13 cellular contexts compared by ENCODE assay signal in the genomic region with DNA sequence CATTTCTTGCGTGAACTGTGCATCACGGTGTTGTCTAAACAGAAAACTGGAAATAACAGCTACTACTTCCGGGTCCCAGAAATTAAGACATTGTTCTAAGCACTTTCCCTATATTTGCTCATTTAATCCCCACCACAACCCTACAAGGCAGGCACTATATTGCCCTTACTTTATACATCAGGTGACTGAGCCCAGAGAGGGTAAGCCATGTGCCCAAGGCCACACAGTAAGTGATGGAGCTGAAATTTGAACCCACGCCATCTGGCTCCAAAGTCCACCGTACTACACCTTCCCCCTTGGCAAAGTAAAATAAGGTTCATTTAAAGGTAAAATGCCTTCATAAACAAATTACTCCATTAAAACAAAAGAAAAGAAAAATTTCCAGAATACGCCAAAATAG. TPM values are rescaled to one million over a fixed set of nuclear protein-coding genes. Genes with fewer than 3 reads are reported as not detected.
DNase-seq lines count a peak whose midpoint lies in the region; ATAC-seq and TF ChIP-seq lines count a peak whose summit lies in the region.
"Had no signal": no experiment of that assay in that cellular context is flagged by ENCODE, and none has a peak within 500 bp of the region (broad histone marks: within the 10 kb centered on the region; RNA-seq: fewer than 3 reads in every experiment).

No MANE protein-coding gene starts in this region.

- no peak for ATAC-seq in activated T-cell treated with anti-CD3 and anti-CD28 coated beads, Interleukin-2, amount 50 U/mL, for 72 hours (replicated peaks in 1 of 2)
- no peak for ATAC-seq in activated T-cell treated with anti-CD3 and anti-CD28 coated beads, Interleukin-2, amount 50 U/mL, for 4 hours
- no peak for ATAC-seq in CD8-positive, alpha-beta T cell
- ATAC-seq in activated naive CD8-positive, alpha-beta T cell treated with anti-CD3 and anti-CD28 coated beads, Interleukin-2, amount 10 ng/mL, durations not matched to agents 7 days and 5 days (ENCODE audit: low read depth): no peak
- ATAC-seq in stimulated activated memory B cell treated with anti-CD40 and anti-IgM and Interleukin-4, amounts not matched to agents 10 μg/mL and 1 μg/mL and 100 μg/mL, for 72 hours: no peak
- no peak for ATAC-seq in GM18870 (IDR thresholded peaks at IDR 0.05; ENCODE audit: unreplicated experiment)

- no peaks in the 10 kb centered on the region for H3K9me3 ChIP-seq in CD8-positive, alpha-beta T cell (ENCODE audit: low read length)

- H3K4me3 Mint-ChIP-seq in activated T-cell treated with anti-CD3 and anti-CD28 coated beads, Interleukin-2, amount 50 U/mL, for 72 hours: no peak overlapping the region
- no peak overlapping the region for H3K4me3 Mint-ChIP-seq in activated T-cell treated with anti-CD3 and anti-CD28 coated beads, Interleukin-2, amount 50 U/mL, for 4 hours
- H3K4me3 Mint-ChIP-seq in CD8-positive, alpha-beta T cell: no peak overlapping the region
- no peak overlapping the region for H3K4me3 Mint-ChIP-seq in activated naive CD8-positive, alpha-beta T cell treated with anti-CD3 and anti-CD28 coated beads, Interleukin-2, amount 10 ng/mL, durations not matched to agents 7 days and 5 days
- no peak overlapping the region for H3K4me3 Mint-ChIP-seq in stimulated activated memory B cell treated with anti-CD40 and anti-IgM and Interleukin-4, amounts not matched to agents 10 μg/mL and 1 μg/mL and 100 μg/mL, for 72 hours
- H3K4me3 Mint-ChIP-seq: CD8-positive, alpha-beta memory T cell; GM23338 had no signal

- H3K4me1 ChIP-seq in CD8-positive, alpha-beta T cell (ENCODE audit: insufficient read depth, low read length): peaks cover 17% of the 10 kb centered on the region

- H3K9me3 Mint-ChIP-seq in activated T-cell treated with anti-CD3 and anti-CD28 coated beads, Interleukin-2, amount 50 U/mL, for 72 hours: no peaks in the 10 kb centered on the region
- H3K9me3 Mint-ChIP-seq in activated T-cell treated with anti-CD3 and anti-CD28 coated beads, Interleukin-2, amount 50 U/mL, for 4 hours: no peaks in the 10 kb centered on the region
- H3K9me3 Mint-ChIP-seq in CD8-positive, alpha-beta T cell: no peaks in the 10 kb centered on the region
- H3K9me3 Mint-ChIP-seq in activated naive CD8-positive, alpha-beta T cell treated with anti-CD3 and anti-CD28 coated beads, Interleukin-2, amount 10 ng/mL, durations not matched to agents 7 days and 5 days: no peaks in the 10 kb centered on the region
- no peaks in the 10 kb centered on the region for H3K9me3 Mint-ChIP-seq in stimulated activated memory B cell treated with anti-CD40 and anti-IgM and Interleukin-4, amounts not matched to agents 10 μg/mL and 1 μg/mL and 100 μg/mL, for 72 hours
- H3K9me3 Mint-ChIP-seq: CD8-positive, alpha-beta memory T cell; GM23338 had no signal

- DNase-seq in activated T-cell treated with anti-CD3 and anti-CD28 coated beads, Interleukin-2, amount 50 U/mL, for 72 hours: no peak
- DNase-seq in activated T-cell treated with anti-CD3 and anti-CD28 coated beads, Interleukin-2, amount 50 U/mL, for 4 hours: no peak
- no peak for DNase-seq in CD8-positive, alpha-beta T cell
- DNase-seq in activated naive CD8-positive, alpha-beta T cell treated with anti-CD3 and anti-CD28 coated beads, Interleukin-2, amount 10 ng/mL, durations not matched to agents 7 days and 5 days: no peak
- DNase-seq in H4 (ENCODE audit: low spot score): no peak
- DNase-seq: GF-D8, NCI-H187 treated with DMSO at 0.1 percent for 48 hours, NCI-H2171, SHP77 treated with DMSO at 0.1 percent for 48 hours had no signal

- POLR2A ChIA-PET in CD8-positive, alpha-beta T cell (lab: Charles Lee): interaction anchor here (0.8 to 1.1 kb wide), 3 partner anchors 14 to 55 kb away, joined by 3 read pairs; no protein-coding TSS in a partner anchor
- POLR2A ChIA-PET in activated naive CD8-positive, alpha-beta T cell treated with anti-CD3 and anti-CD28 coated beads, Interleukin-2, amount 10 ng/mL, durations not matched to agents 7 days and 5 days (lab: Charles Lee): interaction anchor here (0.8 to 1.5 kb wide), 5 partner anchors 9 to 71 kb away, joined by 3 to 5 read pairs (median 3); no protein-coding TSS in a partner anchor

- H3K27me3 Mint-ChIP-seq in activated T-cell treated with anti-CD3 and anti-CD28 coated beads, Interleukin-2, amount 50 U/mL, for 72 hours (ENCODE audit: low read depth): no peaks in the 10 kb centered on the region
- no peaks in the 10 kb centered on the region for H3K27me3 Mint-ChIP-seq in activated T-cell treated with anti-CD3 and anti-CD28 coated beads, Interleukin-2, amount 50 U/mL, for 4 hours (ENCODE audit: low read depth)
- H3K27me3 Mint-ChIP-seq in CD8-positive, alpha-beta T cell (ENCODE audit: low read depth): no peaks in the 10 kb centered on the region
- H3K27me3 Mint-ChIP-seq in activated naive CD8-positive, alpha-beta T cell treated with anti-CD3 and anti-CD28 coated beads, Interleukin-2, amount 10 ng/mL, durations not matched to agents 7 days and 5 days: no peaks in the 10 kb centered on the region
- H3K27me3 Mint-ChIP-seq in stimulated activated memory B cell treated with anti-CD40 and anti-IgM and Interleukin-4, amounts not matched to agents 10 μg/mL and 1 μg/mL and 100 μg/mL, for 72 hours: no peaks in the 10 kb centered on the region
- H3K27me3 Mint-ChIP-seq: CD8-positive, alpha-beta memory T cell had no signal

- intact Hi-C loops in CD8-positive, alpha-beta T cell (cut with DNase I, micrococcal nuclease): no loop called here

- H3K4me3 ChIP-seq in CD8-positive, alpha-beta T cell (ENCODE audit: low read depth, low read length): no peak overlapping the region
- H3K4me3 ChIP-seq: GM23338 had no signal

- no peak for TF ChIP-seq CTCF in CD8-positive, alpha-beta T cell (IDR thresholded peaks at IDR 0.05)

- peaks cover 27% of the 10 kb centered on the region for H3K4me1 Mint-ChIP-seq in activated T-cell treated with anti-CD3 and anti-CD28 coated beads, Interleukin-2, amount 50 U/mL, for 72 hours (ENCODE audit: low read depth)
- H3K4me1 Mint-ChIP-seq in activated T-cell treated with anti-CD3 and anti-CD28 coated beads, Interleukin-2, amount 50 U/mL, for 4 hours (ENCODE audit: low read depth): peaks cover 23% of the 10 kb centered on the region
- H3K4me1 Mint-ChIP-seq in CD8-positive, alpha-beta T cell (ENCODE audit: low read depth): peaks cover 46% of the 10 kb centered on the region
- peaks cover 30% of the 10 kb centered on the region for H3K4me1 Mint-ChIP-seq in activated naive CD8-positive, alpha-beta T cell treated with anti-CD3 and anti-CD28 coated beads, Interleukin-2, amount 10 ng/mL, durations not matched to agents 7 days and 5 days
- H3K4me1 Mint-ChIP-seq in stimulated activated memory B cell treated with anti-CD40 and anti-IgM and Interleukin-4, amounts not matched to agents 10 μg/mL and 1 μg/mL and 100 μg/mL, for 72 hours: peaks cover 65% of the 10 kb centered on the region

- no peaks in the 10 kb centered on the region for H3K27me3 ChIP-seq in CD8-positive, alpha-beta T cell (ENCODE audit: insufficient read depth, low read length)

- peaks cover 24% of the 10 kb centered on the region for H3K36me3 ChIP-seq in CD8-positive, alpha-beta T cell (ENCODE audit: insufficient read depth, low read length)

- H3K27ac Mint-ChIP-seq in activated T-cell treated with anti-CD3 and anti-CD28 coated beads, Interleukin-2, amount 50 U/mL, for 72 hours: peak overlapping the region; percentile 57
- peak overlapping the region; percentile 63 for H3K27ac Mint-ChIP-seq in CD8-positive, alpha-beta T cell
- peak overlapping the region; percentile 10 for H3K27ac Mint-ChIP-seq in activated naive CD8-positive, alpha-beta T cell treated with anti-CD3 and anti-CD28 coated beads, Interleukin-2, amount 10 ng/mL, durations not matched to agents 7 days and 5 days
- peak overlapping the region; percentile 74 for H3K27ac Mint-ChIP-seq in stimulated activated memory B cell treated with anti-CD40 and anti-IgM and Interleukin-4, amounts not matched to agents 10 μg/mL and 1 μg/mL and 100 μg/mL, for 72 hours
- H3K27ac Mint-ChIP-seq: GM23338 had no signal

- no peak overlapping the region for H3K27ac ChIP-seq in CD8-positive, alpha-beta T cell (ENCODE audit: low read depth, low read length)

- CTCF ChIA-PET in CD8-positive, alpha-beta T cell (lab: Charles Lee): interaction anchor here (1.1 to 2.0 kb wide), 6 partner anchors 10 to 141 kb away, joined by 3 to 9 read pairs (median 4); no protein-coding TSS in a partner anchor

- H3K36me3 Mint-ChIP-seq in activated T-cell treated with anti-CD3 and anti-CD28 coated beads, Interleukin-2, amount 50 U/mL, for 72 hours (ENCODE audit: insufficient read depth in 2 of 2): peaks cover 0 to 18% of the 10 kb centered on the region in 2 donors
- H3K36me3 Mint-ChIP-seq in activated T-cell treated with anti-CD3 and anti-CD28 coated beads, Interleukin-2, amount 50 U/mL, for 4 hours (ENCODE audit: insufficient read depth): peaks cover 20% of the 10 kb centered on the region
- peaks cover 70% of the 10 kb centered on the region for H3K36me3 Mint-ChIP-seq in CD8-positive, alpha-beta T cell
- peaks cover 40% of the 10 kb centered on the region for H3K36me3 Mint-ChIP-seq in activated naive CD8-positive, alpha-beta T cell treated with anti-CD3 and anti-CD28 coated beads, Interleukin-2, amount 10 ng/mL, durations not matched to agents 7 days and 5 days
- peaks cover 46% of the 10 kb centered on the region for H3K36me3 Mint-ChIP-seq in stimulated activated memory B cell treated with anti-CD40 and anti-IgM and Interleukin-4, amounts not matched to agents 10 μg/mL and 1 μg/mL and 100 μg/mL, for 72 hours

RNA-seq across cellular contexts. Expression of a gene that starts 33.2 kb away (rescaled TPM):
- total RNA-seq in activated T-cell treated with anti-CD3 and anti-CD28 coated beads, Interleukin-2, amount 50 U/mL, for 72 hours: 100 to 1,000 TPM; 353 to 529 TPM
- 100 to 1,000 TPM; 209 to 331 (median 274) TPM for total RNA-seq in activated T-cell treated with anti-CD3 and anti-CD28 coated beads, Interleukin-2, amount 50 U/mL, for 4 hours
- 100 to 1,000 TPM; 194 to 199 TPM for total RNA-seq in CD8-positive, alpha-beta T cell
- 100 to 1,000 TPM; 657 to 664 TPM for total RNA-seq in activated naive CD8-positive, alpha-beta T cell treated with anti-CD3 and anti-CD28 coated beads, Interleukin-2, amount 10 ng/mL, durations not matched to agents 7 days and 5 days
- total RNA-seq in H4 (2014; rRNA removed; shearing (Covaris generic)): 197 and 232 TPM in 2 replicates

Comparison
In these comparisons a context has a peak if more than half of its experiments do, and no peak if none do; other contexts are left out.
1. H3K27ac Mint-ChIP-seq: peak in every context shown above with its lines; median percentile 74 in stimulated activated memory B cell treated with anti-CD40 and anti-IgM and Interleukin-4, amounts not matched to agents 10 μg/mL and 1 μg/mL and 100 μg/mL, for 72 hours; 63 in CD8-positive, alpha-beta T cell; 57 in activated T-cell treated with anti-CD3 and anti-CD28 coated beads, Interleukin-2, amount 50 U/mL, for 72 hours; 10 in activated naive CD8-positive, alpha-beta T cell treated with anti-CD3 and anti-CD28 coated beads, Interleukin-2, amount 10 ng/mL, durations not matched to agents 7 days and 5 days.